ENCODE assay signal across 1 cellular context in the genomic region with DNA sequence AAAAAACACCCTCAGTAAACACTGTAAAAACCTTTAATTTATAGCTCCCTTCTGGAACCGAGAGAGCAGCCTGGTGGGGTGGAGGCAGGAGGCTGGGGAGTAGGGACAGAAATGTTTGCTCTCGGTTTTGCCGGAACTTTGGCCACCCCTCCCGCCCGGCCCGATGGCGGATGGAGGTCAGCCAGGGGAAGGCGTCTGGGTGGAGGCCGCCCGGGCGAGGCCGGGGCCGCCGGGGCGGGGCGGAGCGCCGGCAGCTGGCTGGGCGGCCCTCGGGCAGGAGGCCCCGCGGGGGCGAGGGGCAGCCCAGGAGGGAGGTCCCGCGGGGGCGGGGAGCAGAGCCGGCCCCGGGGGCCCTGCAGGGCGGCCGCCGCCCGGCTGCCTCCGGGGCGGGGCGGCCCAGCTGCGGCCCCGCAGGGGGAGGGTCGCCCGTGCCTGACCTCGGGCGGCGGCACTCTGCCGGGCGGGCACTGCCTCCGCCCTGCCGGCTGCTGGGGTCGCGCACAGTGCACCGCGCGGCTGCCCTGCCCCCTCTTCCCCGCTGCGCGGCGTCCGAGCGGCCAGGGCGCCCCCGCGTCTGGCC.
A peak's percentile ranks its signal among the peaks of the same experiment; 100 is the strongest.
TF ChIP-seq lines count a peak whose summit lies in the region.

No MANE protein-coding gene starts in this region.

TF ChIP-seq in HepG2, 621 proteins besides CTCF, POLR2A, EP300 and RAD21 (continued from another document and continues in another):
- TF ChIP-seq, protein P1, sequence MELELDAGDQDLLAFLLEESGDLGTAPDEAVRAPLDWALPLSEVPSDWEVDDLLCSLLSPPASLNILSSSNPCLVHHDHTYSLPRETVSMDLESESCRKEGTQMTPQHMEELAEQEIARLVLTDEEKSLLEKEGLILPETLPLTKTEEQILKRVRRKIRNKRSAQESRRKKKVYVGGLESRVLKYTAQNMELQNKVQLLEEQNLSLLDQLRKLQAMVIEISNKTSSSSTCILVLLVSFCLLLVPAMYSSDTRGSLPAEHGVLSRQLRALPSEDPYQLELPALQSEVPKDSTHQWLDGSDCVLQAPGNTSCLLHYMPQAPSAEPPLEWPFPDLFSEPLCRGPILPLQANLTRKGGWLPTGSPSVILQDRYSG (CRISPR knock-in tag; IDR thresholded peaks at IDR 0.05) = no peak
- TF ChIP-seq, protein P2, sequence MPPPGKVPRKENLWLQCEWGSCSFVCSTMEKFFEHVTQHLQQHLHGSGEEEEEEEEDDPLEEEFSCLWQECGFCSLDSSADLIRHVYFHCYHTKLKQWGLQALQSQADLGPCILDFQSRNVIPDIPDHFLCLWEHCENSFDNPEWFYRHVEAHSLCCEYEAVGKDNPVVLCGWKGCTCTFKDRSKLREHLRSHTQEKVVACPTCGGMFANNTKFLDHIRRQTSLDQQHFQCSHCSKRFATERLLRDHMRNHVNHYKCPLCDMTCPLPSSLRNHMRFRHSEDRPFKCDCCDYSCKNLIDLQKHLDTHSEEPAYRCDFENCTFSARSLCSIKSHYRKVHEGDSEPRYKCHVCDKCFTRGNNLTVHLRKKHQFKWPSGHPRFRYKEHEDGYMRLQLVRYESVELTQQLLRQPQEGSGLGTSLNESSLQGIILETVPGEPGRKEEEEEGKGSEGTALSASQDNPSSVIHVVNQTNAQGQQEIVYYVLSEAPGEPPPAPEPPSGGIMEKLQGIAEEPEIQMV (CRISPR knock-in tag; IDR thresholded peaks at IDR 0.05; ENCODE audit: low read depth) = no peak
- TF ChIP-seq PRPF4 (IDR thresholded peaks at IDR 0.05; ENCODE audit: low read depth, low read length, poor library complexity, severe bottlenecking) (no peak), ZNF292 (CRISPR knock-in tag; IDR thresholded peaks at IDR 0.05; ENCODE audit: borderline replicate concordance, low read depth) (no peak), AKAP8 (CRISPR knock-in tag; IDR thresholded peaks at IDR 0.05) (no peak), ZNF761 (CRISPR knock-in tag; conservative IDR thresholded peaks at IDR 0.05) (no peak; the same call in 1 of the 2 replicates), ATF1 (CRISPR knock-in tag; IDR thresholded peaks at IDR 0.05) (no peak), ZNF746 (CRISPR knock-in tag; IDR thresholded peaks at IDR 0.05) (peak; percentile 19; the same call in 1 of the 2 replicates), U2AF1 (optimal IDR thresholded peaks at IDR 0.05; ENCODE audit: low read depth, low read length) (no peak), SP1 (IDR thresholded peaks at IDR 0.05) (no peak), SP1 (CRISPR knock-in tag; IDR thresholded peaks at IDR 0.05) (no peak), HNRNPK (IDR thresholded peaks at IDR 0.05; ENCODE audit: low read depth, low read length, poor library complexity, severe bottlenecking) (no peak), JUN (CRISPR knock-in tag; IDR thresholded peaks at IDR 0.05) (no peak), FOXA3 (CRISPR knock-in tag; IDR thresholded peaks at IDR 0.05) (no peak), REL (CRISPR knock-in tag; conservative IDR thresholded peaks at IDR 0.05) (no peak), SRSF9 (IDR thresholded peaks at IDR 0.05; ENCODE audit: borderline replicate concordance, insufficient read depth, low read depth, low read length, poor library complexity, severe bottlenecking) (no peak), RBFOX2 (IDR thresholded peaks at IDR 0.05; ENCODE audit: low read depth, low read length) (peak; percentile 66), HOXA3 (CRISPR knock-in tag; IDR thresholded peaks at IDR 0.05) (peak; percentile 37; the same call in 1 of the 2 replicates), KDM3A (CRISPR knock-in tag; IDR thresholded peaks at IDR 0.05; ENCODE audit: low read depth) (0 out of 2 replicates have a peak, but pooled peaks have one; percentile 9), ZNF354B (CRISPR knock-in tag; IDR thresholded peaks at IDR 0.05) (no peak), TP53 (CRISPR knock-in tag; conservative IDR thresholded peaks at IDR 0.05) (no peak), SMAD9 (CRISPR knock-in tag; IDR thresholded peaks at IDR 0.05) (no peak), SP2 (CRISPR knock-in tag; IDR thresholded peaks at IDR 0.05) (no peak), JDP2 (CRISPR knock-in tag; IDR thresholded peaks at IDR 0.05; ENCODE audit: borderline replicate concordance) (no peak), MEIS1 (CRISPR knock-in tag; IDR thresholded peaks at IDR 0.05; ENCODE audit: borderline replicate concordance) (no peak), STAG1 (CRISPR knock-in tag; IDR thresholded peaks at IDR 0.05) (0 out of 2 replicates have a peak, but pooled peaks have one; percentile 4), HNRNPL (IDR thresholded peaks at IDR 0.05; ENCODE audit: low read depth, low read length) (no peak), KAT2B (IDR thresholded peaks at IDR 0.05; ENCODE audit: borderline replicate concordance, low read depth, low read length) (no peak), MAFF (IDR thresholded peaks at IDR 0.05; ENCODE audit: low read depth, low read length) (no peak), FIP1L1 (IDR thresholded peaks at IDR 0.05; ENCODE audit: borderline replicate concordance, insufficient read depth, low read depth, low read length) (no peak), SOX13 (IDR thresholded peaks at IDR 0.05) (no peak), SOX13 (CRISPR knock-in tag; conservative IDR thresholded peaks at IDR 0.05 in 1 of 2, IDR thresholded peaks at IDR 0.05 in 1 of 2) (peak in 1 of 2 experiments; percentile 9; a peak in 1 of 4 replicates), ZNF10 (CRISPR knock-in tag; IDR thresholded peaks at IDR 0.05; ENCODE audit: borderline replicate concordance, low read depth) (no peak), ZNF136 (CRISPR knock-in tag; IDR thresholded peaks at IDR 0.05; ENCODE audit: low read depth) (no peak), ZSCAN12 (CRISPR knock-in tag; IDR thresholded peaks at IDR 0.05) (no peak), PHB2 (IDR thresholded peaks at IDR 0.05; ENCODE audit: partially characterized antibody) (no peak), KDM1A (CRISPR knock-in tag; IDR thresholded peaks at IDR 0.05) (no peak), KLF9 (CRISPR knock-in tag; IDR thresholded peaks at IDR 0.05; ENCODE audit: low read depth) (no peak), BCL6 (CRISPR knock-in tag; IDR thresholded peaks at IDR 0.05) (no peak), ZFP1 (CRISPR knock-in tag; IDR thresholded peaks at IDR 0.05) (no peak), ZNF225 (CRISPR knock-in tag; IDR thresholded peaks at IDR 0.05) (no peak), NFYB (CRISPR knock-in tag; IDR thresholded peaks at IDR 0.05) (no peak), KLF11 (CRISPR knock-in tag; IDR thresholded peaks at IDR 0.05) (no peak), GLI4 (CRISPR knock-in tag; IDR thresholded peaks at IDR 0.05; ENCODE audit: borderline replicate concordance) (no peak), ZNF781 (CRISPR knock-in tag; IDR thresholded peaks at IDR 0.05; ENCODE audit: borderline replicate concordance, not compliant biosample characterization) (no peak), ZNF430 (CRISPR knock-in tag; IDR thresholded peaks at IDR 0.05) (no peak), NCOA2 (CRISPR knock-in tag; IDR thresholded peaks at IDR 0.05) (no peak), ZKSCAN5 (CRISPR knock-in tag; IDR thresholded peaks at IDR 0.05) (no peak)
- TF ChIP-seq, protein P3, sequence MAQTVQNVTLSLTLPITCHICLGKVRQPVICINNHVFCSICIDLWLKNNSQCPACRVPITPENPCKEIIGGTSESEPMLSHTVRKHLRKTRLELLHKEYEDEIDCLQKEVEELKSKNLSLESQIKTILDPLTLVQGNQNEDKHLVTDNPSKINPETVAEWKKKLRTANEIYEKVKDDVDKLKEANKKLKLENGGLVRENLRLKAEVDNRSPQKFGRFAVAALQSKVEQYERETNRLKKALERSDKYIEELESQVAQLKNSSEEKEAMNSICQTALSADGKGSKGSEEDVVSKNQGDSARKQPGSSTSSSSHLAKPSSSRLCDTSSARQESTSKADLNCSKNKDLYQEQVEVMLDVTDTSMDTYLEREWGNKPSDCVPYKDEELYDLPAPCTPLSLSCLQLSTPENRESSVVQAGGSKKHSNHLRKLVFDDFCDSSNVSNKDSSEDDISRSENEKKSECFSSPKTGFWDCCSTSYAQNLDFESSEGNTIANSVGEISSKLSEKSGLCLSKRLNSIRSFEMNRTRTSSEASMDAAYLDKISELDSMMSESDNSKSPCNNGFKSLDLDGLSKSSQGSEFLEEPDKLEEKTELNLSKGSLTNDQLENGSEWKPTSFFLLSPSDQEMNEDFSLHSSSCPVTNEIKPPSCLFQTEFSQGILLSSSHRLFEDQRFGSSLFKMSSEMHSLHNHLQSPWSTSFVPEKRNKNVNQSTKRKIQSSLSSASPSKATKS (CRISPR knock-in tag; IDR thresholded peaks at IDR 0.05) = no peak
- TF ChIP-seq, protein P4, sequence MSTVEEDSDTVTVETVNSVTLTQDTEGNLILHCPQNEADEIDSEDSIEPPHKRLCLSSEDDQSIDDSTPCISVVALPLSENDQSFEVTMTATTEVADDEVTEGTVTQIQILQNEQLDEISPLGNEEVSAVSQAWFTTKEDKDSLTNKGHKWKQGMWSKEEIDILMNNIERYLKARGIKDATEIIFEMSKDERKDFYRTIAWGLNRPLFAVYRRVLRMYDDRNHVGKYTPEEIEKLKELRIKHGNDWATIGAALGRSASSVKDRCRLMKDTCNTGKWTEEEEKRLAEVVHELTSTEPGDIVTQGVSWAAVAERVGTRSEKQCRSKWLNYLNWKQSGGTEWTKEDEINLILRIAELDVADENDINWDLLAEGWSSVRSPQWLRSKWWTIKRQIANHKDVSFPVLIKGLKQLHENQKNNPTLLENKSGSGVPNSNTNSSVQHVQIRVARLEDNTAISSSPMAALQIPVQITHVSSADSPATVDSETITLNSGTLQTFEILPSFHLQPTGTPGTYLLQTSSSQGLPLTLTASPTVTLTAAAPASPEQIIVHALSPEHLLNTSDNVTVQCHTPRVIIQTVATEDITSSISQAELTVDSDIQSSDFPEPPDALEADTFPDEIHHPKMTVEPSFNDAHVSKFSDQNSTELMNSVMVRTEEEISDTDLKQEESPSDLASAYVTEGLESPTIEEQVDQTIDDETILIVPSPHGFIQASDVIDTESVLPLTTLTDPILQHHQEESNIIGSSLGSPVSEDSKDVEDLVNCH (CRISPR knock-in tag; IDR thresholded peaks at IDR 0.05) = no peak
- TF ChIP-seq, protein P5, sequence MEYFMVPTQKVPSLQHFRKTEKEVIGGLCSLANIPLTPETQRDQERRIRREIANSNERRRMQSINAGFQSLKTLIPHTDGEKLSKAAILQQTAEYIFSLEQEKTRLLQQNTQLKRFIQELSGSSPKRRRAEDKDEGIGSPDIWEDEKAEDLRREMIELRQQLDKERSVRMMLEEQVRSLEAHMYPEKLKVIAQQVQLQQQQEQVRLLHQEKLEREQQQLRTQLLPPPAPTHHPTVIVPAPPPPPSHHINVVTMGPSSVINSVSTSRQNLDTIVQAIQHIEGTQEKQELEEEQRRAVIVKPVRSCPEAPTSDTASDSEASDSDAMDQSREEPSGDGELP (IDR thresholded peaks at IDR 0.05; ENCODE audit: borderline replicate concordance, low read depth) = no peak; the same call in 1 of the 2 replicates
- TF ChIP-seq, protein P6, sequence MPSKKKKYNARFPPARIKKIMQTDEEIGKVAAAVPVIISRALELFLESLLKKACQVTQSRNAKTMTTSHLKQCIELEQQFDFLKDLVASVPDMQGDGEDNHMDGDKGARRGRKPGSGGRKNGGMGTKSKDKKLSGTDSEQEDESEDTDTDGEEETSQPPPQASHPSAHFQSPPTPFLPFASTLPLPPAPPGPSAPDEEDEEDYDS (CRISPR knock-in tag; IDR thresholded peaks at IDR 0.05) = no peak
- TF ChIP-seq, protein P7, sequence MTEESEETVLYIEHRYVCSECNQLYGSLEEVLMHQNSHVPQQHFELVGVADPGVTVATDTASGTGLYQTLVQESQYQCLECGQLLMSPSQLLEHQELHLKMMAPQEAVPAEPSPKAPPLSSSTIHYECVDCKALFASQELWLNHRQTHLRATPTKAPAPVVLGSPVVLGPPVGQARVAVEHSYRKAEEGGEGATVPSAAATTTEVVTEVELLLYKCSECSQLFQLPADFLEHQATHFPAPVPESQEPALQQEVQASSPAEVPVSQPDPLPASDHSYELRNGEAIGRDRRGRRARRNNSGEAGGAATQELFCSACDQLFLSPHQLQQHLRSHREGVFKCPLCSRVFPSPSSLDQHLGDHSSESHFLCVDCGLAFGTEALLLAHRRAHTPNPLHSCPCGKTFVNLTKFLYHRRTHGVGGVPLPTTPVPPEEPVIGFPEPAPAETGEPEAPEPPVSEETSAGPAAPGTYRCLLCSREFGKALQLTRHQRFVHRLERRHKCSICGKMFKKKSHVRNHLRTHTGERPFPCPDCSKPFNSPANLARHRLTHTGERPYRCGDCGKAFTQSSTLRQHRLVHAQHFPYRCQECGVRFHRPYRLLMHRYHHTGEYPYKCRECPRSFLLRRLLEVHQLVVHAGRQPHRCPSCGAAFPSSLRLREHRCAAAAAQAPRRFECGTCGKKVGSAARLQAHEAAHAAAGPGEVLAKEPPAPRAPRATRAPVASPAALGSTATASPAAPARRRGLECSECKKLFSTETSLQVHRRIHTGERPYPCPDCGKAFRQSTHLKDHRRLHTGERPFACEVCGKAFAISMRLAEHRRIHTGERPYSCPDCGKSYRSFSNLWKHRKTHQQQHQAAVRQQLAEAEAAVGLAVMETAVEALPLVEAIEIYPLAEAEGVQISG (CRISPR knock-in tag; IDR thresholded peaks at IDR 0.05) = no peak; the same call in 1 of the 2 replicates
- TF ChIP-seq, protein P8, sequence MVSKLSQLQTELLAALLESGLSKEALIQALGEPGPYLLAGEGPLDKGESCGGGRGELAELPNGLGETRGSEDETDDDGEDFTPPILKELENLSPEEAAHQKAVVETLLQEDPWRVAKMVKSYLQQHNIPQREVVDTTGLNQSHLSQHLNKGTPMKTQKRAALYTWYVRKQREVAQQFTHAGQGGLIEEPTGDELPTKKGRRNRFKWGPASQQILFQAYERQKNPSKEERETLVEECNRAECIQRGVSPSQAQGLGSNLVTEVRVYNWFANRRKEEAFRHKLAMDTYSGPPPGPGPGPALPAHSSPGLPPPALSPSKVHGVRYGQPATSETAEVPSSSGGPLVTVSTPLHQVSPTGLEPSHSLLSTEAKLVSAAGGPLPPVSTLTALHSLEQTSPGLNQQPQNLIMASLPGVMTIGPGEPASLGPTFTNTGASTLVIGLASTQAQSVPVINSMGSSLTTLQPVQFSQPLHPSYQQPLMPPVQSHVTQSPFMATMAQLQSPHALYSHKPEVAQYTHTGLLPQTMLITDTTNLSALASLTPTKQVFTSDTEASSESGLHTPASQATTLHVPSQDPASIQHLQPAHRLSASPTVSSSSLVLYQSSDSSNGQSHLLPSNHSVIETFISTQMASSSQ (IDR thresholded peaks at IDR 0.05; ENCODE audit: low read depth) = no peak
- TF ChIP-seq, protein P8 (CRISPR knock-in tag; IDR thresholded peaks at IDR 0.05; ENCODE audit: borderline replicate concordance) = peak; percentile 5; the same call in 1 of the 2 replicates
